ENCODE assay signal across 18 cellular contexts in the genomic region with DNA sequence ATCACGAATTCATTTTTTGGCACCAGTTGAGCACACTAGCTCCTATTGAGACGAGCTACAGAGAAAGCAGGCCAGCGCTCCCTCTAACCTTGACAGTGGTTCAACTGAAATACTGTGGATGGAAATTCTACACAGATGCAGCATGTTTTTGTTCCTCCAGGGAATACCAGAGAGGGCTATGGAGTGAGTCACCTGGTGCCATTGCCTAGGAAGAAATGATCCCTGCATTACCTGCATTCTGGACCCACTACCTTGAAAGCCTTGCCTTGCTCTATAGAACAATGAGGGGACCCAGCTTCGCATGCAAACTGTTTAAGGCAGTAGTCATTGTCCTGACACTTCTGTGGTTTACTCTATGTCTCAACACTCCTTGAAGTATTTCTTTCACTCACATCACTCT.
DNase-seq lines count a peak whose midpoint lies in the region; ATAC-seq, FAIRE-seq and TF ChIP-seq lines count a peak whose summit lies in the region.
"Had no signal": no experiment of that assay in that cellular context is flagged by ENCODE, and none has a peak within 500 bp of the region (broad histone marks: within the 10 kb centered on the region; RNA-seq: fewer than 3 reads in every experiment).

No MANE protein-coding gene starts in this region.

- no peak for TF ChIP-seq EP300 in Ishikawa (IDR thresholded peaks at IDR 0.05; ENCODE audit: borderline replicate concordance)

- no peak overlapping the region for H3K4me3 ChIP-seq in mammary epithelial cell (replicated peaks in 1 of 3; ENCODE audit: insufficient read depth in 1 of 3, low read depth in 2 of 3, low read length in 3 of 3)

- no peak for TF ChIP-seq CTCF in mammary epithelial cell (conservative IDR thresholded peaks at IDR 0.05 in 1 of 2, IDR thresholded peaks at IDR 0.05 in 1 of 2; ENCODE audit: extremely low read depth in 1 of 2, insufficient read depth in 1 of 2, low read depth in 1 of 2, low read length in 2 of 2)

- ATAC-seq in GM21360 (IDR thresholded peaks at IDR 0.05; ENCODE audit: unreplicated experiment), result no peak
- ATAC-seq: left lobe of liver; stimulated activated naive B cell treated with anti-CD40 and anti-IgM and Interleukin-4, amounts not matched to agents 10 μg/mL and 1 μg/mL and 100 μg/mL, for 72 hours had no signal

- in situ Hi-C loops in mammary epithelial cell (cut with MboI; ENCODE audit: low sequenced_read_pairs in 2 of 2), result loop anchor here (5.0 kb wide), 2 partner anchors 273 to 353 kb away; no protein-coding TSS in a partner anchor

- no peak for FAIRE-seq in RCC 7860 (lab: Jason Lieb, UNC)

- H3K4me2 ChIP-seq in mammary epithelial cell (ENCODE audit: insufficient read depth, low read depth, low read length), result peak overlapping the region; percentile 13

- CTCF ChIA-PET in mammary epithelial cell (lab: Charles Lee; ENCODE audit: low non-redundant PET), result interaction anchor here (0.6 to 0.8 kb wide), 2 partner anchors 109 to 1099 kb away, joined by 3 to 5 read pairs; no protein-coding TSS in a partner anchor

- no peaks in the 10 kb centered on the region for H3K27me3 ChIP-seq in mammary epithelial cell (ENCODE audit: insufficient read depth, low read length)

- 8% methylated on average over 4 of the region's 4 CpGs for WGBS in mammary epithelial cell (ENCODE audit: low coverage, missing lambda C conversion rate)

- no peak overlapping the region for H3K9ac ChIP-seq in mammary epithelial cell (ENCODE audit: insufficient read depth, low read length)
- H3K9ac ChIP-seq: parathyroid adenoma had no signal

- no peaks in the 10 kb centered on the region for H3K79me2 ChIP-seq in mammary epithelial cell (ENCODE audit: insufficient read depth, low read length)
- H3K79me2 ChIP-seq: parathyroid adenoma had no signal

- H3K4me1 ChIP-seq in mammary epithelial cell (ENCODE audit: insufficient read depth, low read length), result peaks cover 15% of the 10 kb centered on the region
- H3K4me1 ChIP-seq: parathyroid adenoma had no signal

- intact Hi-C loops in mammary epithelial cell (cut with micrococcal nuclease), result loop anchor here (10.0 kb wide), 4 partner anchors 746 to 1554 kb away; partner anchors contain the start of gene CNTN5

- dilution Hi-C loops in mammary epithelial cell (cut with HindIII; ENCODE audit: low sequenced_read_pairs), result loop anchor here (25.0 kb wide), 1 partner anchor 258 kb away; no protein-coding TSS in a partner anchor

- H2AFZ ChIP-seq in mammary epithelial cell (ENCODE audit: low read depth, low read length), result peak overlapping the region; percentile 26
- H2AFZ ChIP-seq: parathyroid adenoma had no signal

- no peaks in the 10 kb centered on the region for H3K9me3 ChIP-seq in mammary epithelial cell (replicated peaks; ENCODE audit: insufficient read depth, low read length)

- DNase-seq in EH (ENCODE audit: low read depth), result peak; percentile 3
- peak; percentile 65 for DNase-seq in mammary epithelial cell
- DNase-seq in iPS-NIHi7 (ENCODE audit: extremely low spot score), result peak; percentile 41
- no peak for DNase-seq in occipital lobe (lab: John Stamatoyannopoulos, UW)
- no peak for DNase-seq in NOMO-1 treated with dmso at 0.1 percent for 144 hours (lab: John Stamatoyannopoulos, UW; ENCODE audit: unreplicated experiment)
- no peak for DNase-seq in RCC 7860 (ENCODE audit: low spot score)
- DNase-seq: activated CD4-positive, alpha-beta T cell treated with anti-CD3 and anti-CD28 coated beads, Interleukin-2, amount 50 U/mL, for 4 hours; activated naive CD8-positive, alpha-beta T cell treated with anti-CD3 and anti-CD28 coated beads for 36 hours; activated T-cell treated with anti-CD3 and anti-CD28 coated beads, Interleukin-2, amount 50 U/mL, for 24 hours; CD4-positive, alpha-beta memory T cell; cerebellar nuclear complex; DMS79 treated with DMSO at 0.1 percent for 48 hours; NCI-H1105 treated with DMSO at 0.1 percent for 48 hours; stimulated activated naive B cell treated with anti-CD40 and anti-IgM and Interleukin-4, amounts not matched to agents 10 μg/mL and 1 μg/mL and 100 μg/mL, for 72 hours had no signal

- no TSS peak for BruUV-seq in mammary epithelial cell (replicated peaks; lab: Mats Ljungman, UMichigan)

- no peak for TF ChIP-seq RAD21 in Ishikawa (IDR thresholded peaks at IDR 0.05; ENCODE audit: low read depth)

- H3K36me3 ChIP-seq in mammary epithelial cell (ENCODE audit: insufficient read depth, low read length), result no peaks in the 10 kb centered on the region

- no peak overlapping the region for H3K27ac ChIP-seq in mammary epithelial cell (ENCODE audit: insufficient read depth, low read depth, low read length)
- H3K27ac ChIP-seq: parathyroid adenoma had no signal

- H4K20me1 ChIP-seq in mammary epithelial cell (ENCODE audit: insufficient read depth, low read length), result no peaks in the 10 kb centered on the region

TF ChIP-seq in Ishikawa, 13 proteins besides CTCF, POLR2A, EP300 and RAD21:
- TF ChIP-seq TEAD4 (IDR thresholded peaks at IDR 0.05) (peak; percentile 54; the same call in 1 of the 2 replicates), YY1 (IDR thresholded peaks at IDR 0.05; ENCODE audit: low read depth) (no peak)
TF ChIP-seq in Ishikawa: peak in this region for 1.

Comparison
In these comparisons a context has a peak if more than half of its experiments do, and no peak if none do; other contexts are left out.
1. DNase-seq: peak in EH (single experiment), mammary epithelial cell (single experiment) and iPS-NIHi7 (single experiment); none in occipital lobe (single experiment), NOMO-1 treated with dmso at 0.1 percent for 144 hours (single experiment) and RCC 7860 (single experiment).